ENCODE assay signal across 18 cellular contexts in genomic region chr6:114376611-114377206, GRCh38. TPM values are rescaled to one million over a fixed set of nuclear protein-coding genes. Genes with fewer than 3 reads are reported as not detected.
"Had no signal": no experiment of that assay in that cellular context is flagged by ENCODE, and none has a peak within 500 bp of the region (broad histone marks: within the 10 kb centered on the region; RNA-seq: fewer than 3 reads in every experiment).

No MANE protein-coding gene starts in this region.

- ATAC-seq: left colon, right cardiac atrium, T-helper 17 cell had no signal

- H3K4me3 Mint-ChIP-seq: activated CD4-positive, alpha-beta T cell treated with anti-CD3 and anti-CD28 coated beads, Interleukin-2, amount 10 ng/mL, durations not matched to agents 7 days and 5 days; activated naive CD8-positive, alpha-beta T cell treated with anti-CD3 and anti-CD28 coated beads, Interleukin-2, amount 10 ng/mL, durations not matched to agents 7 days and 5 days; activated T-helper 1 cell treated with anti-CD3 and anti-CD28 coated beads, Interleukin-12 subunit alpha, Interleukin-12 subunit beta, Interleukin-2, Interleukin-4 antibody, amounts not matched to agents 30 ng/mL and 10 ng/mL and 1 ng/mL, durations not matched to agents 14 hours and 24 hours and 36 hours; brain; naive B cell; T-helper 17 cell had no signal

- H3K4me3 ChIP-seq: coronary artery, esophagus muscularis mucosa, lung, thoracic aorta had no signal

- H3K27ac Mint-ChIP-seq: activated CD4-positive, alpha-beta T cell treated with anti-CD3 and anti-CD28 coated beads, Interleukin-2, amount 10 ng/mL, durations not matched to agents 7 days and 5 days; activated naive CD8-positive, alpha-beta T cell treated with anti-CD3 and anti-CD28 coated beads, Interleukin-2, amount 10 ng/mL, durations not matched to agents 7 days and 5 days; activated T-helper 1 cell treated with anti-CD3 and anti-CD28 coated beads, Interleukin-12 subunit alpha, Interleukin-12 subunit beta, Interleukin-2, Interleukin-4 antibody, amounts not matched to agents 30 ng/mL and 10 ng/mL and 1 ng/mL, durations not matched to agents 14 hours and 24 hours and 36 hours; brain; naive B cell; T-helper 17 cell had no signal

- H3K4me1 Mint-ChIP-seq: activated CD4-positive, alpha-beta T cell treated with anti-CD3 and anti-CD28 coated beads, Interleukin-2, amount 10 ng/mL, durations not matched to agents 7 days and 5 days; activated naive CD8-positive, alpha-beta T cell treated with anti-CD3 and anti-CD28 coated beads, Interleukin-2, amount 10 ng/mL, durations not matched to agents 7 days and 5 days; brain; naive B cell; T-helper 17 cell had no signal

- H3K9me3 Mint-ChIP-seq: activated CD4-positive, alpha-beta T cell treated with anti-CD3 and anti-CD28 coated beads, Interleukin-2, amount 10 ng/mL, durations not matched to agents 7 days and 5 days; activated naive CD8-positive, alpha-beta T cell treated with anti-CD3 and anti-CD28 coated beads, Interleukin-2, amount 10 ng/mL, durations not matched to agents 7 days and 5 days; activated T-helper 1 cell treated with anti-CD3 and anti-CD28 coated beads, Interleukin-12 subunit alpha, Interleukin-12 subunit beta, Interleukin-2, Interleukin-4 antibody, amounts not matched to agents 30 ng/mL and 10 ng/mL and 1 ng/mL, durations not matched to agents 14 hours and 24 hours and 36 hours; brain had no signal

- H3K27me3 ChIP-seq: esophagus muscularis mucosa had no signal

- H3K36me3 ChIP-seq: esophagus muscularis mucosa, thoracic aorta had no signal

- H3K27me3 Mint-ChIP-seq: activated CD4-positive, alpha-beta T cell treated with anti-CD3 and anti-CD28 coated beads, Interleukin-2, amount 10 ng/mL, durations not matched to agents 7 days and 5 days; activated naive CD8-positive, alpha-beta T cell treated with anti-CD3 and anti-CD28 coated beads, Interleukin-2, amount 10 ng/mL, durations not matched to agents 7 days and 5 days; brain; naive B cell; T-helper 17 cell had no signal

- H3K36me3 Mint-ChIP-seq: activated naive CD8-positive, alpha-beta T cell treated with anti-CD3 and anti-CD28 coated beads, Interleukin-2, amount 10 ng/mL, durations not matched to agents 7 days and 5 days; brain; naive B cell had no signal

- DNase-seq: activated CD4-positive, alpha-beta T cell treated with anti-CD3 and anti-CD28 coated beads, Interleukin-2, amount 10 ng/mL, durations not matched to agents 7 days and 5 days; activated CD4-positive, CD25-positive, alpha-beta regulatory T cell; activated CD8-positive, alpha-beta memory T cell treated with anti-CD3 and anti-CD28 coated beads for 24 hours; activated naive CD8-positive, alpha-beta T cell treated with anti-CD3 and anti-CD28 coated beads, Interleukin-2, amount 10 ng/mL, durations not matched to agents 7 days and 5 days; central memory CD4-positive, alpha-beta T cell; hippocampal formation; left colon; naive B cell; nucleus accumbens; right cardiac atrium; T-helper 17 cell had no signal

- H3K27ac ChIP-seq: coronary artery, esophagus muscularis mucosa, thoracic aorta had no signal

- H3K9me3 ChIP-seq: esophagus muscularis mucosa, thoracic aorta had no signal

RNA-seq across cellular contexts. Expression of gene HS3ST5, which starts 33.9 kb away (rescaled TPM):
- total RNA-seq: activated CD4-positive, alpha-beta T cell treated with anti-CD3 and anti-CD28 coated beads, Interleukin-2, amount 10 ng/mL, durations not matched to agents 7 days and 5 days; activated naive CD8-positive, alpha-beta T cell treated with anti-CD3 and anti-CD28 coated beads, Interleukin-2, amount 10 ng/mL, durations not matched to agents 7 days and 5 days; activated T-helper 1 cell treated with anti-CD3 and anti-CD28 coated beads, Interleukin-12 subunit alpha, Interleukin-12 subunit beta, Interleukin-2, Interleukin-4 antibody, amounts not matched to agents 30 ng/mL and 10 ng/mL and 1 ng/mL, durations not matched to agents 14 hours and 24 hours and 36 hours; posterior vena cava; right cardiac atrium; T-helper 17 cell; thoracic aorta had no signal
- polyA plus RNA-seq: right cardiac atrium had no signal
